Comparison of ENCODE assay signal across 11 cellular contexts in the genomic region with DNA sequence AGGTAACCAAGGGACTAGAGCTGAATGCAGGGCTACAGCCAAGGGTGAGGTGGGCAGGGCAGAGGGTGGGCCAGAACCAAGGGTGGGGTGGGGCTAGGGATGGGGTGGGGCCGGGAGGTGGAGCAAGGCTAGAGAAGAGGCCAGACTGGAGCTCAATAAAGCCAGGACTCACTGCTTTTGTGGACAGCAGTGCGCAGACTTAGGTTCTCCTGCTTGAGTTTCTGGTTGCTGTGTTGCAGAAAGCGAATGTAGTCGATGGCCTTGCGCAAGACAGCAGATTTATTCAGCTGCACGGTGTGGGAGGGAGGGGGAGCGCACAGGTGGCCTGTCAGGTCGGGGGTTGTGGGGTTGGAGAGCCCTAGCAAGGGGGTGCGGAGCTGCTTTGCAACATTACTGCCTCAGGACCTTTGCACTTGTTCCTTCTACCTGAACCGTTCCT. TPM values are rescaled to one million over a fixed set of nuclear protein-coding genes. Genes with fewer than 3 reads are reported as not detected.
DNase-seq lines count a peak whose midpoint lies in the region; ATAC-seq and TF ChIP-seq lines count a peak whose summit lies in the region.
"Had no signal": no experiment of that assay in that cellular context is flagged by ENCODE, and none has a peak within 500 bp of the region (broad histone marks: within the 10 kb centered on the region; RNA-seq: fewer than 3 reads in every experiment).

No MANE protein-coding gene starts in this region.

- 75% methylated on average over 10 of the region's 10 CpGs for WGBS in SK-N-SH (ENCODE audit: low lambda C conversion rate)
- 52 to 73% methylated on average over 10 of the region's 10 CpGs for WGBS in tibial nerve, 2 donors
- 74% methylated on average over 8 of the region's 10 CpGs for WGBS in suprapubic skin

- no peaks in the 10 kb centered on the region for H3K27me3 ChIP-seq in SK-N-SH (ENCODE audit: insufficient read depth)
- no peaks in the 10 kb centered on the region for H3K27me3 ChIP-seq in tibial nerve
- no peaks in the 10 kb centered on the region for H3K27me3 ChIP-seq in suprapubic skin

- no peak overlapping the region for H3K4me2 ChIP-seq in SK-N-SH

- CTCF ChIA-PET in SK-N-SH (lab: Yijun Ruan, JAX), result interaction anchor here (0.8 to 5.6 kb wide), 6 partner anchors 17 to 137 kb away, joined by 3 to 32 read pairs (median 4); no protein-coding TSS in a partner anchor

- no peaks in the 10 kb centered on the region for H3K9me2 ChIP-seq in SK-N-SH

- H3K9me3 ChIP-seq in SK-N-SH (no peaks in the 10 kb centered on the region), tibial nerve (no peaks in the 10 kb centered on the region), suprapubic skin (no peaks in the 10 kb centered on the region)

- H3K4me1 ChIP-seq in SK-N-SH (ENCODE audit: control insufficient read depth in 1 of 2, insufficient read depth in 2 of 2, low read depth in 1 of 2, low read length in 1 of 2) (peaks cover 24 to 91% of the 10 kb centered on the region in 2 experiments; a peak in 3 of 4 replicates), tibial nerve (peaks cover 0 to 91% (median 44%) of the 10 kb centered on the region in 4 donors), suprapubic skin (peaks cover 78% of the 10 kb centered on the region)

- TF ChIP-seq POLR2A in tibial nerve (IDR thresholded peaks at IDR 0.05) (no peak), suprapubic skin (IDR thresholded peaks at IDR 0.05) (no peak)

- DNase-seq in G401 (ENCODE audit: low spot score) (peak; percentile 46), SK-N-SH (peak; percentile 85), germinal center (ENCODE audit: low spot score) (peak; percentile 55), tibial nerve (ENCODE audit: low spot score in 2 of 2) (no peak), OCI-M2 (lab: John Stamatoyannopoulos, UW; ENCODE audit: unreplicated experiment) (no peak), suprapubic skin (ENCODE audit: low spot score in 2 of 2) (no peak)
- DNase-seq: DND-41; left cardiac atrium; stimulated activated CD4-positive, alpha-beta T cell treated with anti-CD3 and anti-CD28 coated beads, Interleukin-12 subunit alpha, Interleukin-12 subunit beta, amount 100 ng/mL, for 4 hours had no signal

- TF ChIP-seq RAD21 in SK-N-SH (IDR thresholded peaks at IDR 0.05; ENCODE audit: low read length), result no peak

- POLR2A ChIA-PET in SK-N-SH (lab: Yijun Ruan, JAX), result interaction anchor here (1.1 to 1.7 kb wide), 4 partner anchors 13 to 60 kb away, joined by 3 to 4 read pairs (median 3); no protein-coding TSS in a partner anchor

- no peak overlapping the region for H3K9ac ChIP-seq in SK-N-SH

- H3F3A ChIP-seq in SK-N-SH (replicated peaks; ENCODE audit: insufficient read depth), result peaks cover 9% of the 10 kb centered on the region

- H3K36me3 ChIP-seq in SK-N-SH (replicated peaks in 1 of 2; ENCODE audit: control insufficient read depth in 1 of 2, insufficient read depth in 2 of 2, low read length in 1 of 2), result peaks cover 0 to 55% of the 10 kb centered on the region in 2 experiments
- peaks cover 3 to 76% (median 26%) of the 10 kb centered on the region in 3 donors for H3K36me3 ChIP-seq in tibial nerve
- peaks cover 60% of the 10 kb centered on the region for H3K36me3 ChIP-seq in suprapubic skin

- in situ Hi-C loops in G401 (cut with HindIII; ENCODE audit: low sequenced_read_pairs), result no loop called here

- peaks cover 7% of the 10 kb centered on the region; the same call in 1 of the 2 replicates for H4K20me1 ChIP-seq in SK-N-SH (ENCODE audit: insufficient read depth)

- H3K4me3 ChIP-seq in SK-N-SH (ENCODE audit: low read depth in 2 of 2, low read length in 1 of 2) (no peak overlapping the region), tibial nerve (no peak overlapping the region), suprapubic skin (no peak overlapping the region)

- TF ChIP-seq EP300 in SK-N-SH (IDR thresholded peaks at IDR 0.05; ENCODE audit: borderline replicate concordance in 1 of 2, low read depth in 1 of 2, low read length in 1 of 2) (no peak), tibial nerve (IDR thresholded peaks at IDR 0.05) (peak in 1 of 2 donors; percentile 23), suprapubic skin (IDR thresholded peaks at IDR 0.05) (no peak)

- H3K79me2 ChIP-seq in SK-N-SH (ENCODE audit: insufficient read depth), result no peaks in the 10 kb centered on the region

- H2AFZ ChIP-seq in SK-N-SH (ENCODE audit: low read depth), result no peak overlapping the region

- ATAC-seq in HG02973 (IDR thresholded peaks at IDR 0.05; ENCODE audit: unreplicated experiment), result no peak

- no peak for TF ChIP-seq CTCF in 22Rv1 (IDR thresholded peaks at IDR 0.05)
- no peak for TF ChIP-seq CTCF in SK-N-SH (IDR thresholded peaks at IDR 0.05)
- TF ChIP-seq CTCF in tibial nerve (IDR thresholded peaks at IDR 0.05), result no peak
- no peak for TF ChIP-seq CTCF in suprapubic skin (IDR thresholded peaks at IDR 0.05)

- H3K27ac ChIP-seq in 22Rv1, result peak overlapping the region; percentile 89
- peak overlapping the region in 1 of 2 experiments; percentile 54; a peak in 1 of 4 replicates for H3K27ac ChIP-seq in SK-N-SH (ENCODE audit: low read depth in 2 of 2, low read length in 1 of 2)
- peak overlapping the region in 2 of 4 donors; percentile 34 to 91 for H3K27ac ChIP-seq in tibial nerve
- H3K27ac ChIP-seq in suprapubic skin, result no peak overlapping the region

TF ChIP-seq in SK-N-SH, 30 proteins besides CTCF, POLR2A, EP300 and RAD21:
- TF ChIP-seq, protein P1, sequence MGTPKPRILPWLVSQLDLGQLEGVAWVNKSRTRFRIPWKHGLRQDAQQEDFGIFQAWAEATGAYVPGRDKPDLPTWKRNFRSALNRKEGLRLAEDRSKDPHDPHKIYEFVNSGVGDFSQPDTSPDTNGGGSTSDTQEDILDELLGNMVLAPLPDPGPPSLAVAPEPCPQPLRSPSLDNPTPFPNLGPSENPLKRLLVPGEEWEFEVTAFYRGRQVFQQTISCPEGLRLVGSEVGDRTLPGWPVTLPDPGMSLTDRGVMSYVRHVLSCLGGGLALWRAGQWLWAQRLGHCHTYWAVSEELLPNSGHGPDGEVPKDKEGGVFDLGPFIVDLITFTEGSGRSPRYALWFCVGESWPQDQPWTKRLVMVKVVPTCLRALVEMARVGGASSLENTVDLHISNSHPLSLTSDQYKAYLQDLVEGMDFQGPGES (IDR thresholded peaks at IDR 0.05; ENCODE audit: low read depth, low read length), result no peak
- TF ChIP-seq FOXM1 (IDR thresholded peaks at IDR 0.05; ENCODE audit: low read depth) (no peak), GATA2 (CRISPR knock-in tag; IDR thresholded peaks at IDR 0.05) (no peak), CHD2 (IDR thresholded peaks at IDR 0.05; ENCODE audit: low read length, partially characterized antibody) (no peak), RFX5 (IDR thresholded peaks at IDR 0.05; ENCODE audit: low read length) (no peak), SMC3 (IDR thresholded peaks at IDR 0.05; ENCODE audit: low read depth, low read length) (no peak), MXI1 (IDR thresholded peaks at IDR 0.05; ENCODE audit: low read depth, low read length) (no peak), RCOR1 (IDR thresholded peaks at IDR 0.05; ENCODE audit: low read length) (no peak), JUND (IDR thresholded peaks at IDR 0.05) (no peak), MEF2A (IDR thresholded peaks at IDR 0.05; ENCODE audit: borderline replicate concordance, low read depth) (no peak)
- TF ChIP-seq, protein P2, sequence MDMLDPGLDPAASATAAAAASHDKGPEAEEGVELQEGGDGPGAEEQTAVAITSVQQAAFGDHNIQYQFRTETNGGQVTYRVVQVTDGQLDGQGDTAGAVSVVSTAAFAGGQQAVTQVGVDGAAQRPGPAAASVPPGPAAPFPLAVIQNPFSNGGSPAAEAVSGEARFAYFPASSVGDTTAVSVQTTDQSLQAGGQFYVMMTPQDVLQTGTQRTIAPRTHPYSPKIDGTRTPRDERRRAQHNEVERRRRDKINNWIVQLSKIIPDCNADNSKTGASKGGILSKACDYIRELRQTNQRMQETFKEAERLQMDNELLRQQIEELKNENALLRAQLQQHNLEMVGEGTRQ (IDR thresholded peaks at IDR 0.05; ENCODE audit: borderline replicate concordance, low read depth, low read length), result no peak
- TF ChIP-seq, protein P3, sequence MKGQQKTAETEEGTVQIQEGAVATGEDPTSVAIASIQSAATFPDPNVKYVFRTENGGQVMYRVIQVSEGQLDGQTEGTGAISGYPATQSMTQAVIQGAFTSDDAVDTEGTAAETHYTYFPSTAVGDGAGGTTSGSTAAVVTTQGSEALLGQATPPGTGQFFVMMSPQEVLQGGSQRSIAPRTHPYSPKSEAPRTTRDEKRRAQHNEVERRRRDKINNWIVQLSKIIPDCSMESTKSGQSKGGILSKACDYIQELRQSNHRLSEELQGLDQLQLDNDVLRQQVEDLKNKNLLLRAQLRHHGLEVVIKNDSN (IDR thresholded peaks at IDR 0.05; ENCODE audit: borderline replicate concordance, low read depth), result no peak
- TF ChIP-seq, protein P4, sequence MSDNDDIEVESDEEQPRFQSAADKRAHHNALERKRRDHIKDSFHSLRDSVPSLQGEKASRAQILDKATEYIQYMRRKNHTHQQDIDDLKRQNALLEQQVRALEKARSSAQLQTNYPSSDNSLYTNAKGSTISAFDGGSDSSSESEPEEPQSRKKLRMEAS (IDR thresholded peaks at IDR 0.05; ENCODE audit: low read depth), result no peak

RNA-seq across cellular contexts. Expression of a gene that starts 18.7 kb away (rescaled TPM):
- total RNA-seq in G401 (2014; rRNA removed; shearing (Covaris generic)), result 116 and 155 TPM in 2 replicates
- polyA plus RNA-seq in SK-N-SH (2012; rRNA removed), result 15.9 and 20.4 TPM in 2 replicates
- polyA plus RNA-seq in SK-N-SH (2012; cell fraction: cytosol; rRNA removed), result 5.3 and 8.6 TPM in 2 replicates
- 92.2 and 140 TPM in 2 replicates for polyA plus RNA-seq in SK-N-SH (2012; cell fraction: nucleus; rRNA removed)
- total RNA-seq in tibial nerve, result 100 to 1,000 TPM; 115 to 253 (median 191) TPM
- 100 to 1,000 TPM in 2 of 4 donors, 10 to 100 TPM in 2; 78.1 to 124 (median 91.7) TPM for total RNA-seq in suprapubic skin

Comparison
In these comparisons a context has a peak if more than half of its experiments do, and no peak if none do; other contexts are left out.
1. DNase-seq: peak in G401 (single experiment), SK-N-SH (single experiment) and germinal center (single experiment); none in tibial nerve (0 of 2), OCI-M2 (single experiment) and suprapubic skin (0 of 2).